ENCODE assay signal across 1 cellular context in the genomic region with DNA sequence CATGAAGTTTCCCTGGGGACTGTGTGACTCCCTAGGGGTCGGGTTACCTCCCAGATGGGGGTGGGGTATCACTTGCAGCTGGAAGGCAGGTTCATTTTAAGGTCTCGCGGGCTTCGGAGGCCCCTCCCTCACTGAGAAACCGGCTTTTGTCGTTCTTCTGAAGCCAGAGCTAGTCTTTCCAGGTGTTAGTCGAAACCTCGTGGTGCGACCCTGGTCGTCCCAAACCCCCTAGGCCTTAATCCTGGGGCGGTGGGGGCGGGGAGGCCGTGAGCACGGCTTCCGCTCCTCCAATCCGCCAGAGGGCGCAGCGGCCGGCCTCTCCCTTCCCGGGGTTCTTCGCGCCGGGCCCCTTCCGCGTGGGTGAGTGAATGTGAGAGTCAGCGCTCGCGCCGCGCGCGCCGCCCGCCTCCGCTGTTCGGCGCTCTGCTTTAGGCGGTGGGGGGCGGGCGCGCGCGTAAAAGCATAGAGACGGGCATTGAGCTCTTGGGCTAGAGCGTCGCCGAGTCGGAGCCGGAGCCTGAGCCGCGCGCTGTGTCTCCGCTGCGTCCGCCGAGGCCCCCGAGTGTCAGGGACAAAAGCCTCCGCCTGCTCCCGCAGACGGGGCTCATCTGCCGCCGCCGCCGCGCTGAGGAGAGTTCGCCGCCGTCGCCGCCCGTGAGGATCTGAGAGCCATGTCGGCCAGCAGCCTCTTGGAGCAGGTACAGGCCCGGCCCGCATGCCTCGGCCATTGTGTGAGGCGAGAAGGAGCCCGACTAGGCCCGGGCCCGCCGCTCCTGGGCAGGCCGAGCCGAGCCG.
TF ChIP-seq lines count a peak whose summit lies in the region.

A gene (plus strand): TSS at position 491 of the 795 bp plus-strand sequence. CDS start 181 bp downstream, at position 672.

TF ChIP-seq in HepG2, 621 proteins besides CTCF, POLR2A, EP300 and RAD21 (continued from another document and continues in another):
- TF ChIP-seq, protein P1, sequence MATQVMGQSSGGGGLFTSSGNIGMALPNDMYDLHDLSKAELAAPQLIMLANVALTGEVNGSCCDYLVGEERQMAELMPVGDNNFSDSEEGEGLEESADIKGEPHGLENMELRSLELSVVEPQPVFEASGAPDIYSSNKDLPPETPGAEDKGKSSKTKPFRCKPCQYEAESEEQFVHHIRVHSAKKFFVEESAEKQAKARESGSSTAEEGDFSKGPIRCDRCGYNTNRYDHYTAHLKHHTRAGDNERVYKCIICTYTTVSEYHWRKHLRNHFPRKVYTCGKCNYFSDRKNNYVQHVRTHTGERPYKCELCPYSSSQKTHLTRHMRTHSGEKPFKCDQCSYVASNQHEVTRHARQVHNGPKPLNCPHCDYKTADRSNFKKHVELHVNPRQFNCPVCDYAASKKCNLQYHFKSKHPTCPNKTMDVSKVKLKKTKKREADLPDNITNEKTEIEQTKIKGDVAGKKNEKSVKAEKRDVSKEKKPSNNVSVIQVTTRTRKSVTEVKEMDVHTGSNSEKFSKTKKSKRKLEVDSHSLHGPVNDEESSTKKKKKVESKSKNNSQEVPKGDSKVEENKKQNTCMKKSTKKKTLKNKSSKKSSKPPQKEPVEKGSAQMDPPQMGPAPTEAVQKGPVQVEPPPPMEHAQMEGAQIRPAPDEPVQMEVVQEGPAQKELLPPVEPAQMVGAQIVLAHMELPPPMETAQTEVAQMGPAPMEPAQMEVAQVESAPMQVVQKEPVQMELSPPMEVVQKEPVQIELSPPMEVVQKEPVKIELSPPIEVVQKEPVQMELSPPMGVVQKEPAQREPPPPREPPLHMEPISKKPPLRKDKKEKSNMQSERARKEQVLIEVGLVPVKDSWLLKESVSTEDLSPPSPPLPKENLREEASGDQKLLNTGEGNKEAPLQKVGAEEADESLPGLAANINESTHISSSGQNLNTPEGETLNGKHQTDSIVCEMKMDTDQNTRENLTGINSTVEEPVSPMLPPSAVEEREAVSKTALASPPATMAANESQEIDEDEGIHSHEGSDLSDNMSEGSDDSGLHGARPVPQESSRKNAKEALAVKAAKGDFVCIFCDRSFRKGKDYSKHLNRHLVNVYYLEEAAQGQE (IDR thresholded peaks at IDR 0.05; ENCODE audit: borderline replicate concordance in 1 of 2, low read depth in 1 of 2, low read length in 2 of 2), result no peak; a peak in 1 of 4 replicates
- TF ChIP-seq RAD51 (IDR thresholded peaks at IDR 0.05; ENCODE audit: borderline replicate concordance) (no peak), ONECUT2 (CRISPR knock-in tag; IDR thresholded peaks at IDR 0.05) (no peak), ZNF496 (CRISPR knock-in tag; IDR thresholded peaks at IDR 0.05; ENCODE audit: insufficient replicate concordance) (no peak), GABPA (IDR thresholded peaks at IDR 0.05; ENCODE audit: low read depth, low read length) (peak; percentile 44), GABPA (CRISPR knock-in tag; IDR thresholded peaks at IDR 0.05; ENCODE audit: low read depth) (peak; percentile 79), ZNF629 (CRISPR knock-in tag; conservative IDR thresholded peaks at IDR 0.05) (0 out of 2 replicates have a peak, but pooled peaks have one; percentile 6), SALL1 (CRISPR knock-in tag; IDR thresholded peaks at IDR 0.05) (peak; percentile 90), CAMTA2 (CRISPR knock-in tag; IDR thresholded peaks at IDR 0.05; ENCODE audit: borderline replicate concordance) (0 out of 2 replicates have a peak, but pooled peaks have one; percentile 14), SRF (IDR thresholded peaks at IDR 0.05; ENCODE audit: low read depth, low read length) (no peak), ADNP (CRISPR knock-in tag; IDR thresholded peaks at IDR 0.05) (no peak), KDM2A (CRISPR knock-in tag; IDR thresholded peaks at IDR 0.05; ENCODE audit: borderline replicate concordance, low read depth) (peak; percentile 96), TBL1XR1 (IDR thresholded peaks at IDR 0.05; ENCODE audit: borderline replicate concordance, low read length, partially characterized antibody) (peak; percentile 76), ZFP41 (CRISPR knock-in tag; IDR thresholded peaks at IDR 0.05; ENCODE audit: borderline replicate concordance) (peak; percentile 14; the same call in 1 of the 2 replicates), IKZF1 (IDR thresholded peaks at IDR 0.05) (no peak), ZNF768 (CRISPR knock-in tag; IDR thresholded peaks at IDR 0.05) (peak; percentile 86), SPEN (CRISPR knock-in tag; IDR thresholded peaks at IDR 0.05; ENCODE audit: low read depth) (peak; percentile 91), RELA (CRISPR knock-in tag; IDR thresholded peaks at IDR 0.05) (peak; percentile 61; the same call in 1 of the 2 replicates), AHR (CRISPR knock-in tag; IDR thresholded peaks at IDR 0.05) (no peak; the same call in 1 of the 2 replicates), HDAC6 (IDR thresholded peaks at IDR 0.05; ENCODE audit: low read depth, low read length) (no peak), HMGA1 (CRISPR knock-in tag; conservative IDR thresholded peaks at IDR 0.05) (no peak), ARNTL (CRISPR knock-in tag; IDR thresholded peaks at IDR 0.05) (peak; percentile 79; the same call in 1 of the 2 replicates)
- TF ChIP-seq, protein P2, sequence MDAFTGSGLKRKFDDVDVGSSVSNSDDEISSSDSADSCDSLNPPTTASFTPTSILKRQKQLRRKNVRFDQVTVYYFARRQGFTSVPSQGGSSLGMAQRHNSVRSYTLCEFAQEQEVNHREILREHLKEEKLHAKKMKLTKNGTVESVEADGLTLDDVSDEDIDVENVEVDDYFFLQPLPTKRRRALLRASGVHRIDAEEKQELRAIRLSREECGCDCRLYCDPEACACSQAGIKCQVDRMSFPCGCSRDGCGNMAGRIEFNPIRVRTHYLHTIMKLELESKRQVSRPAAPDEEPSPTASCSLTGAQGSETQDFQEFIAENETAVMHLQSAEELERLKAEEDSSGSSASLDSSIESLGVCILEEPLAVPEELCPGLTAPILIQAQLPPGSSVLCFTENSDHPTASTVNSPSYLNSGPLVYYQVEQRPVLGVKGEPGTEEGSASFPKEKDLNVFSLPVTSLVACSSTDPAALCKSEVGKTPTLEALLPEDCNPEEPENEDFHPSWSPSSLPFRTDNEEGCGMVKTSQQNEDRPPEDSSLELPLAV (CRISPR knock-in tag; conservative IDR thresholded peaks at IDR 0.05; ENCODE audit: low read depth), result no peak
- TF ChIP-seq, protein P3, sequence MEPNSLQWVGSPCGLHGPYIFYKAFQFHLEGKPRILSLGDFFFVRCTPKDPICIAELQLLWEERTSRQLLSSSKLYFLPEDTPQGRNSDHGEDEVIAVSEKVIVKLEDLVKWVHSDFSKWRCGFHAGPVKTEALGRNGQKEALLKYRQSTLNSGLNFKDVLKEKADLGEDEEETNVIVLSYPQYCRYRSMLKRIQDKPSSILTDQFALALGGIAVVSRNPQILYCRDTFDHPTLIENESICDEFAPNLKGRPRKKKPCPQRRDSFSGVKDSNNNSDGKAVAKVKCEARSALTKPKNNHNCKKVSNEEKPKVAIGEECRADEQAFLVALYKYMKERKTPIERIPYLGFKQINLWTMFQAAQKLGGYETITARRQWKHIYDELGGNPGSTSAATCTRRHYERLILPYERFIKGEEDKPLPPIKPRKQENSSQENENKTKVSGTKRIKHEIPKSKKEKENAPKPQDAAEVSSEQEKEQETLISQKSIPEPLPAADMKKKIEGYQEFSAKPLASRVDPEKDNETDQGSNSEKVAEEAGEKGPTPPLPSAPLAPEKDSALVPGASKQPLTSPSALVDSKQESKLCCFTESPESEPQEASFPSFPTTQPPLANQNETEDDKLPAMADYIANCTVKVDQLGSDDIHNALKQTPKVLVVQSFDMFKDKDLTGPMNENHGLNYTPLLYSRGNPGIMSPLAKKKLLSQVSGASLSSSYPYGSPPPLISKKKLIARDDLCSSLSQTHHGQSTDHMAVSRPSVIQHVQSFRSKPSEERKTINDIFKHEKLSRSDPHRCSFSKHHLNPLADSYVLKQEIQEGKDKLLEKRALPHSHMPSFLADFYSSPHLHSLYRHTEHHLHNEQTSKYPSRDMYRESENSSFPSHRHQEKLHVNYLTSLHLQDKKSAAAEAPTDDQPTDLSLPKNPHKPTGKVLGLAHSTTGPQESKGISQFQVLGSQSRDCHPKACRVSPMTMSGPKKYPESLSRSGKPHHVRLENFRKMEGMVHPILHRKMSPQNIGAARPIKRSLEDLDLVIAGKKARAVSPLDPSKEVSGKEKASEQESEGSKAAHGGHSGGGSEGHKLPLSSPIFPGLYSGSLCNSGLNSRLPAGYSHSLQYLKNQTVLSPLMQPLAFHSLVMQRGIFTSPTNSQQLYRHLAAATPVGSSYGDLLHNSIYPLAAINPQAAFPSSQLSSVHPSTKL (CRISPR knock-in tag; IDR thresholded peaks at IDR 0.05), result peak; percentile 72
- TF ChIP-seq, protein P4, sequence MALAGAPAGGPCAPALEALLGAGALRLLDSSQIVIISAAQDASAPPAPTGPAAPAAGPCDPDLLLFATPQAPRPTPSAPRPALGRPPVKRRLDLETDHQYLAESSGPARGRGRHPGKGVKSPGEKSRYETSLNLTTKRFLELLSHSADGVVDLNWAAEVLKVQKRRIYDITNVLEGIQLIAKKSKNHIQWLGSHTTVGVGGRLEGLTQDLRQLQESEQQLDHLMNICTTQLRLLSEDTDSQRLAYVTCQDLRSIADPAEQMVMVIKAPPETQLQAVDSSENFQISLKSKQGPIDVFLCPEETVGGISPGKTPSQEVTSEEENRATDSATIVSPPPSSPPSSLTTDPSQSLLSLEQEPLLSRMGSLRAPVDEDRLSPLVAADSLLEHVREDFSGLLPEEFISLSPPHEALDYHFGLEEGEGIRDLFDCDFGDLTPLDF (CRISPR knock-in tag; IDR thresholded peaks at IDR 0.05), result peak; percentile 73
- TF ChIP-seq, protein P5, sequence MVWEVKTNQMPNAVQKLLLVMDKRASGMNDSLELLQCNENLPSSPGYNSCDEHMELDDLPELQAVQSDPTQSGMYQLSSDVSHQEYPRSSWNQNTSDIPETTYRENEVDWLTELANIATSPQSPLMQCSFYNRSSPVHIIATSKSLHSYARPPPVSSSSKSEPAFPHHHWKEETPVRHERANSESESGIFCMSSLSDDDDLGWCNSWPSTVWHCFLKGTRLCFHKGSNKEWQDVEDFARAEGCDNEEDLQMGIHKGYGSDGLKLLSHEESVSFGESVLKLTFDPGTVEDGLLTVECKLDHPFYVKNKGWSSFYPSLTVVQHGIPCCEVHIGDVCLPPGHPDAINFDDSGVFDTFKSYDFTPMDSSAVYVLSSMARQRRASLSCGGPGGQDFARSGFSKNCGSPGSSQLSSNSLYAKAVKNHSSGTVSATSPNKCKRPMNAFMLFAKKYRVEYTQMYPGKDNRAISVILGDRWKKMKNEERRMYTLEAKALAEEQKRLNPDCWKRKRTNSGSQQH (CRISPR knock-in tag; IDR thresholded peaks at IDR 0.05; ENCODE audit: low read depth), result peak; percentile 73
- TF ChIP-seq, protein P6, sequence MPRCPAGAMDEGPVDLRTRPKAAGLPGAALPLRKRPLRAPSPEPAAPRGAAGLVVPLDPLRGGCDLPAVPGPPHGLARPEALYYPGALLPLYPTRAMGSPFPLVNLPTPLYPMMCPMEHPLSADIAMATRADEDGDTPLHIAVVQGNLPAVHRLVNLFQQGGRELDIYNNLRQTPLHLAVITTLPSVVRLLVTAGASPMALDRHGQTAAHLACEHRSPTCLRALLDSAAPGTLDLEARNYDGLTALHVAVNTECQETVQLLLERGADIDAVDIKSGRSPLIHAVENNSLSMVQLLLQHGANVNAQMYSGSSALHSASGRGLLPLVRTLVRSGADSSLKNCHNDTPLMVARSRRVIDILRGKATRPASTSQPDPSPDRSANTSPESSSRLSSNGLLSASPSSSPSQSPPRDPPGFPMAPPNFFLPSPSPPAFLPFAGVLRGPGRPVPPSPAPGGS (CRISPR knock-in tag; IDR thresholded peaks at IDR 0.05), result peak; percentile 48; the same call in 1 of the 2 replicates
- TF ChIP-seq, protein P7, sequence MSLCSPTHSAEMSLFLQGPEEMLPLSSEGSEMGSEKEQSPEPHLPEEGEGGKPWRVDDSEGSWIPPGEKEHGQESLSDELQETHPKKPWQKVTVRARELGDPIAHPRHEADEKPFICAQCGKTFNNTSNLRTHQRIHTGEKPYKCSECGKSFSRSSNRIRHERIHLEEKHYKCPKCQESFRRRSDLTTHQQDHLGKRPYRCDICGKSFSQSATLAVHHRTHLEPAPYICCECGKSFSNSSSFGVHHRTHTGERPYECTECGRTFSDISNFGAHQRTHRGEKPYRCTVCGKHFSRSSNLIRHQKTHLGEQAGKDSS (CRISPR knock-in tag; IDR thresholded peaks at IDR 0.05; ENCODE audit: borderline replicate concordance, low read depth), result peak; percentile 74
- TF ChIP-seq, protein P8, sequence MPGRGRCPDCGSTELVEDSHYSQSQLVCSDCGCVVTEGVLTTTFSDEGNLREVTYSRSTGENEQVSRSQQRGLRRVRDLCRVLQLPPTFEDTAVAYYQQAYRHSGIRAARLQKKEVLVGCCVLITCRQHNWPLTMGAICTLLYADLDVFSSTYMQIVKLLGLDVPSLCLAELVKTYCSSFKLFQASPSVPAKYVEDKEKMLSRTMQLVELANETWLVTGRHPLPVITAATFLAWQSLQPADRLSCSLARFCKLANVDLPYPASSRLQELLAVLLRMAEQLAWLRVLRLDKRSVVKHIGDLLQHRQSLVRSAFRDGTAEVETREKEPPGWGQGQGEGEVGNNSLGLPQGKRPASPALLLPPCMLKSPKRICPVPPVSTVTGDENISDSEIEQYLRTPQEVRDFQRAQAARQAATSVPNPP (CRISPR knock-in tag; IDR thresholded peaks at IDR 0.05), result peak; percentile 89
- TF ChIP-seq, protein P9, sequence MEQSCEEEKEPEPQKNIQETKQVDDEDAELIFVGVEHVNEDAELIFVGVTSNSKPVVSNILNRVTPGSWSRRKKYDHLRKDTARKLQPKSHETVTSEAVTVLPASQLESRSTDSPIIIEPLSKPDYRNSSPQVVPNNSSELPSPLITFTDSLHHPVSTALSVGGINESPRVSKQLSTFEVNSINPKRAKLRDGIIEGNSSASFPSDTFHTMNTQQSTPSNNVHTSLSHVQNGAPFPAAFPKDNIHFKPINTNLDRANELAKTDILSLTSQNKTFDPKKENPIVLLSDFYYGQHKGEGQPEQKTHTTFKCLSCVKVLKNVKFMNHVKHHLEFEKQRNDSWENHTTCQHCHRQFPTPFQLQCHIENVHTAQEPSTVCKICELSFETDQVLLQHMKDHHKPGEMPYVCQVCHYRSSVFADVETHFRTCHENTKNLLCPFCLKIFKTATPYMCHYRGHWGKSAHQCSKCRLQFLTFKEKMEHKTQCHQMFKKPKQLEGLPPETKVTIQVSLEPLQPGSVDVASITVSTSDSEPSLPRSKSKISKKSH (CRISPR knock-in tag; IDR thresholded peaks at IDR 0.05; ENCODE audit: borderline replicate concordance), result peak; percentile 24; the same call in 1 of the 2 replicates
- TF ChIP-seq, protein P10, sequence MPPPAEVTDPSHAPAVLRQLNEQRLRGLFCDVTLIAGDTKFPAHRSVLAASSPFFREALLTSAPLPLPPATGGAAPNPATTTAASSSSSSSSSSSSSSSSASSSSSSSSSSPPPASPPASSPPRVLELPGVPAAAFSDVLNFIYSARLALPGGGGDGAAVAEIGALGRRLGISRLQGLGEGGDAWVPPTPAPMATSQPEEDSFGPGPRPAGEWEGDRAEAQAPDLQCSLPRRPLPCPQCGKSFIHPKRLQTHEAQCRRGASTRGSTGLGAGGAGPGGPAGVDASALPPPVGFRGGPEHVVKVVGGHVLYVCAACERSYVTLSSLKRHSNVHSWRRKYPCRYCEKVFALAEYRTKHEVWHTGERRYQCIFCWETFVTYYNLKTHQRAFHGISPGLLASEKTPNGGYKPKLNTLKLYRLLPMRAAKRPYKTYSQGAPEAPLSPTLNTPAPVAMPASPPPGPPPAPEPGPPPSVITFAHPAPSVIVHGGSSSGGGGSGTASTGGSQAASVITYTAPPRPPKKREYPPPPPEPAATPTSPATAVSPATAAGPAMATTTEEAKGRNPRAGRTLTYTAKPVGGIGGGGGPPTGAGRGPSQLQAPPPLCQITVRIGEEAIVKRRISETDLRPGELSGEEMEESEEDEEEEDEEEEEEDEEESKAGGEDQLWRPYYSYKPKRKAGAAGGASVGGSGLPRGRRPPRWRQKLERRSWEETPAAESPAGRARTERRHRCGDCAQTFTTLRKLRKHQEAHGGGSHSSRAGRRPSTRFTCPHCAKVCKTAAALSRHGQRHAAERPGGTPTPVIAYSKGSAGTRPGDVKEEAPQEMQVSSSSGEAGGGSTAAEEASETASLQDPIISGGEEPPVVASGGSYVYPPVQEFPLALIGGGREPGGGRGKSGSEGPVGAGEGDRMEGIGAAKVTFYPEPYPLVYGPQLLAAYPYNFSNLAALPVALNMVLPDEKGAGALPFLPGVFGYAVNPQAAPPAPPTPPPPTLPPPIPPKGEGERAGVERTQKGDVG (CRISPR knock-in tag; IDR thresholded peaks at IDR 0.05; ENCODE audit: borderline replicate concordance), result 0 out of 2 replicates have a peak, but pooled peaks have one; percentile 33
